ENCODE assay signal across 16 cellular contexts in genomic region chr11:89275966-89276365, GRCh38.
A peak's percentile ranks its signal among the peaks of the same experiment; 100 is the strongest.
DNase-seq lines count a peak whose midpoint lies in the region; ATAC-seq and TF ChIP-seq lines count a peak whose summit lies in the region.
"Had no signal": no experiment of that assay in that cellular context is flagged by ENCODE, and none has a peak within 500 bp of the region (broad histone marks: within the 10 kb centered on the region; RNA-seq: fewer than 3 reads in every experiment).

No MANE protein-coding gene starts in this region.

- intact Hi-C loops in activated CD4-positive, alpha-beta T cell treated with anti-CD3 and anti-CD28 coated beads, Interleukin-2, amount 10 ng/mL, durations not matched to agents 24 days and 14 days (cut with micrococcal nuclease): no loop called here
- intact Hi-C loops in adrenal gland (cut with DNase I): no loop called here

- TF ChIP-seq POLR2A in adrenal gland (IDR thresholded peaks at IDR 0.05): no peak

- H3K9me3 ChIP-seq in adrenal gland (replicated peaks in 1 of 3): no peaks in the 10 kb centered on the region
- H3K9me3 ChIP-seq: A549 had no signal

- H3K4me3 Mint-ChIP-seq in activated CD4-positive, alpha-beta T cell treated with anti-CD3 and anti-CD28 coated beads, Interleukin-2, amount 10 ng/mL, durations not matched to agents 24 days and 14 days: no peak overlapping the region
- H3K4me3 Mint-ChIP-seq: CD14-positive monocyte; CD8-positive, alpha-beta T cell had no signal

- no peak for TF ChIP-seq CTCF in adrenal gland (IDR thresholded peaks at IDR 0.05)

- no peak overlapping the region for H3K27ac ChIP-seq in adrenal gland
- H3K27ac ChIP-seq: A549, HL-60 had no signal

- H3K9me3 Mint-ChIP-seq in activated CD4-positive, alpha-beta T cell treated with anti-CD3 and anti-CD28 coated beads, Interleukin-2, amount 10 ng/mL, durations not matched to agents 24 days and 14 days: no peaks in the 10 kb centered on the region
- H3K9me3 Mint-ChIP-seq: CD8-positive, alpha-beta T cell had no signal

- no peaks in the 10 kb centered on the region for H3K27me3 ChIP-seq in adrenal gland

- ATAC-seq in GM19463 (IDR thresholded peaks at IDR 0.05; ENCODE audit: unreplicated experiment): no peak
- no peak for ATAC-seq in GM19324 (IDR thresholded peaks at IDR 0.05; ENCODE audit: low FRiP score, unreplicated experiment)
- ATAC-seq: A549; CD8-positive, alpha-beta T cell; HCT116; K562 had no signal

- no peak overlapping the region for H3K4me3 ChIP-seq in adrenal gland
- H3K4me3 ChIP-seq: A549, K562 had no signal

- H3K27ac Mint-ChIP-seq in activated CD4-positive, alpha-beta T cell treated with anti-CD3 and anti-CD28 coated beads, Interleukin-2, amount 10 ng/mL, durations not matched to agents 24 days and 14 days: no peak overlapping the region
- H3K27ac Mint-ChIP-seq: CD14-positive monocyte; CD8-positive, alpha-beta T cell had no signal

- WGBS in adrenal gland, 4 donors: 56 to 79% (median 67%) methylated on average over 1 of the region's 1 CpG

- H3K4me1 Mint-ChIP-seq in activated CD4-positive, alpha-beta T cell treated with anti-CD3 and anti-CD28 coated beads, Interleukin-2, amount 10 ng/mL, durations not matched to agents 24 days and 14 days: no peaks in the 10 kb centered on the region
- H3K4me1 Mint-ChIP-seq: CD14-positive monocyte had no signal

- no peaks in the 10 kb centered on the region for H3K36me3 ChIP-seq in adrenal gland (replicated peaks in 1 of 2)

- no peaks in the 10 kb centered on the region for H3K27me3 Mint-ChIP-seq in activated CD4-positive, alpha-beta T cell treated with anti-CD3 and anti-CD28 coated beads, Interleukin-2, amount 10 ng/mL, durations not matched to agents 24 days and 14 days

- H3K36me3 Mint-ChIP-seq in activated CD4-positive, alpha-beta T cell treated with anti-CD3 and anti-CD28 coated beads, Interleukin-2, amount 10 ng/mL, durations not matched to agents 24 days and 14 days (ENCODE audit: low read depth): no peaks in the 10 kb centered on the region
- H3K36me3 Mint-ChIP-seq: CD14-positive monocyte; CD8-positive, alpha-beta T cell had no signal

- H3K4me1 ChIP-seq in adrenal gland (replicated peaks in 1 of 2): no peaks in the 10 kb centered on the region
- H3K4me1 ChIP-seq: A549 had no signal

- DNase-seq in astrocyte of the hippocampus (ENCODE audit: low read depth, low spot score) (peak; percentile 2), inferior parietal cortex (ENCODE audit: extremely low spot score) (peak; percentile 56), pons (ENCODE audit: low spot score) (peak; percentile 96), adrenal gland (no peak)
- DNase-seq in activated CD4-positive, alpha-beta T cell treated with anti-CD3 and anti-CD28 coated beads, Interleukin-2, amount 10 ng/mL, durations not matched to agents 24 days and 14 days: no peak
- DNase-seq: CD8-positive, alpha-beta T cell; COR-L47; DMS153; GF-D8 had no signal

Comparison
In these comparisons a context has a peak if more than half of its experiments do, and no peak if none do; other contexts are left out.
1. DNase-seq: peak in astrocyte of the hippocampus (single experiment), inferior parietal cortex (single experiment) and pons (single experiment); none in activated CD4-positive, alpha-beta T cell treated with anti-CD3 and anti-CD28 coated beads, Interleukin-2, amount 10 ng/mL, durations not matched to agents 24 days and 14 days (single experiment) and adrenal gland (0 of 7).